Comparison of ENCODE assay signal across 12 cellular contexts in genomic region chr1:6884652-6885153, GRCh38.
"Had no signal": no experiment of that assay in that cellular context is flagged by ENCODE, and none has a peak within 500 bp of the region (broad histone marks: within the 10 kb centered on the region; RNA-seq: fewer than 3 reads in every experiment).

No MANE protein-coding gene starts in this region.

- H3K36me3 Mint-ChIP-seq: activated CD8-positive, alpha-beta memory T cell treated with anti-CD3 and anti-CD28 coated beads, Interleukin-2, amount 10 ng/mL, durations not matched to agents 7 days and 5 days; activated naive CD8-positive, alpha-beta T cell treated with anti-CD3 and anti-CD28 coated beads, Interleukin-2, amount 10 ng/mL, durations not matched to agents 7 days and 5 days had no signal

- H3K9me3 Mint-ChIP-seq: activated naive CD8-positive, alpha-beta T cell treated with anti-CD3 and anti-CD28 coated beads, Interleukin-2, amount 10 ng/mL, durations not matched to agents 7 days and 5 days; naive thymus-derived CD8-positive, alpha-beta T cell; T-helper 1 cell treated with Interleukin-12 subunit alpha and Interleukin-12 subunit beta and Interleukin-4 antibody, amounts not matched to agents 30 μg/mL and 1 μg/mL, for 36 hours had no signal

- H3K27ac ChIP-seq: skin epidermis, tibial nerve had no signal

- H3K4me3 ChIP-seq: skin epidermis, tibial nerve had no signal

- H3K27ac Mint-ChIP-seq: activated CD8-positive, alpha-beta memory T cell treated with anti-CD3 and anti-CD28 coated beads, Interleukin-2, amount 10 ng/mL, durations not matched to agents 7 days and 5 days; activated naive CD8-positive, alpha-beta T cell treated with anti-CD3 and anti-CD28 coated beads, Interleukin-2, amount 10 ng/mL, durations not matched to agents 7 days and 5 days; naive thymus-derived CD8-positive, alpha-beta T cell; T-helper 1 cell treated with Interleukin-12 subunit alpha and Interleukin-12 subunit beta and Interleukin-4 antibody, amounts not matched to agents 30 μg/mL and 1 μg/mL, for 36 hours had no signal

- ATAC-seq: activated CD8-positive, alpha-beta memory T cell treated with anti-CD3 and anti-CD28 coated beads, Interleukin-2, amount 10 ng/mL, durations not matched to agents 7 days and 5 days; naive thymus-derived CD8-positive, alpha-beta T cell had no signal

- H3K27me3 ChIP-seq: tibial nerve had no signal

- H3K27me3 Mint-ChIP-seq: activated CD8-positive, alpha-beta memory T cell treated with anti-CD3 and anti-CD28 coated beads, Interleukin-2, amount 10 ng/mL, durations not matched to agents 7 days and 5 days; activated naive CD8-positive, alpha-beta T cell treated with anti-CD3 and anti-CD28 coated beads, Interleukin-2, amount 10 ng/mL, durations not matched to agents 7 days and 5 days had no signal

- H3K4me3 Mint-ChIP-seq: activated CD8-positive, alpha-beta memory T cell treated with anti-CD3 and anti-CD28 coated beads, Interleukin-2, amount 10 ng/mL, durations not matched to agents 7 days and 5 days; activated naive CD8-positive, alpha-beta T cell treated with anti-CD3 and anti-CD28 coated beads, Interleukin-2, amount 10 ng/mL, durations not matched to agents 7 days and 5 days; naive thymus-derived CD8-positive, alpha-beta T cell; T-helper 1 cell treated with Interleukin-12 subunit alpha and Interleukin-12 subunit beta and Interleukin-4 antibody, amounts not matched to agents 30 μg/mL and 1 μg/mL, for 36 hours had no signal

- H3K9me3 ChIP-seq: tibial nerve had no signal

- DNase-seq: activated CD4-positive, CD25-positive, alpha-beta regulatory T cell; activated CD8-positive, alpha-beta memory T cell treated with anti-CD3 and anti-CD28 coated beads, Interleukin-2, amount 10 ng/mL, durations not matched to agents 7 days and 5 days; activated gamma-delta T cell treated with Interleukin-2 at 50 U/mL for 16 hours; activated naive CD8-positive, alpha-beta T cell treated with anti-CD3 and anti-CD28 coated beads, Interleukin-2, amount 10 ng/mL, durations not matched to agents 7 days and 5 days; activated T-cell treated with anti-CD3 and anti-CD28 coated beads, Interleukin-2, amount 50 U/mL, for 48 hours; foreskin melanocyte; naive thymus-derived CD8-positive, alpha-beta T cell; retina; stimulated activated CD4-positive, alpha-beta T cell treated with anti-CD3 and anti-CD28 coated beads, Interleukin-4, amount 100 ng/mL, for 4 hours had no signal
